ENCODE assay signal across 8 cellular contexts in genomic region chr14:61470261-61470953, GRCh38.
A peak's percentile ranks its signal among the peaks of the same experiment; 100 is the strongest.
DNase-seq lines count a peak whose midpoint lies in the region; ATAC-seq and TF ChIP-seq lines count a peak whose summit lies in the region.

No MANE protein-coding gene starts in this region.

- H3K27ac ChIP-seq in H9 (ENCODE audit: insufficient read length, low read depth, low read length) = no peak overlapping the region
- peak overlapping the region; percentile 87 for H3K27ac ChIP-seq in SJSA1
- H3K27ac ChIP-seq in epithelial cell of prostate = peak overlapping the region; percentile 31
- peak overlapping the region; percentile 94 for H3K27ac ChIP-seq in osteoblast (ENCODE audit: low read depth, low read length)

- no peak overlapping the region for H2BK20ac ChIP-seq in H9 (ENCODE audit: low read depth, low read length, poor library complexity, severe bottlenecking)

- TF ChIP-seq CTCF in H9 (conservative IDR thresholded peaks at IDR 0.05) (peak; percentile 35; the same call in 1 of the 3 replicates), osteoblast (IDR thresholded peaks at IDR 0.05; ENCODE audit: extremely low read depth, low read depth, low read length) (peak; percentile 51), progenitor cell of endocrine pancreas (IDR thresholded peaks at IDR 0.05; ENCODE audit: unreplicated experiment) (no peak)

- H4K20me1 ChIP-seq in H9 (ENCODE audit: control insufficient read depth, insufficient read depth, insufficient read length) (no peaks in the 10 kb centered on the region), osteoblast (ENCODE audit: insufficient read depth, low read length) (no peaks in the 10 kb centered on the region)

- no peak overlapping the region for H3K4ac ChIP-seq in H9 (ENCODE audit: low read depth, low read length)

- H2AFZ ChIP-seq in H9 (ENCODE audit: low read length) (no peak overlapping the region), osteoblast (ENCODE audit: low read length) (peak overlapping the region; percentile 49)

- no peak overlapping the region for H2BK5ac ChIP-seq in H9 (ENCODE audit: insufficient read length, low read length)

- H3K9ac ChIP-seq in H9 (ENCODE audit: extremely low read depth, insufficient read length, low read length) = no peak overlapping the region

- no peaks in the 10 kb centered on the region for H3K79me1 ChIP-seq in H9 (ENCODE audit: insufficient read depth, low read depth, low read length, poor library complexity, severe bottlenecking)

- H3K23ac ChIP-seq in H9 (ENCODE audit: insufficient read length, low read depth, low read length) = no peak overlapping the region

- no peak overlapping the region for H3K4me3 ChIP-seq in SJSA1
- H3K4me3 ChIP-seq in osteoblast (ENCODE audit: insufficient read depth, low read length) = peak overlapping the region; percentile 52

- WGBS in H9 (ENCODE audit: extremely low coverage, insufficient read length, low lambda C conversion rate) = no CpG with 5 or more reads among the region's 13 CpGs

- H2BK120ac ChIP-seq in H9 (ENCODE audit: low read depth, low read length, poor library complexity, severe bottlenecking) = no peak overlapping the region

- H3K27me3 Mint-ChIP-seq in H9 (ENCODE audit: low read depth) = no peaks in the 10 kb centered on the region; the same call in 1 of the 2 replicates
- H3K27me3 Mint-ChIP-seq in progenitor cell of endocrine pancreas = peaks cover 20% of the 10 kb centered on the region

- H3K4me1 ChIP-seq in H9 (ENCODE audit: insufficient read depth, low read length) (peaks cover 10% of the 10 kb centered on the region; the same call in 1 of the 2 replicates), SJSA1 (replicated peaks) (peaks cover 53% of the 10 kb centered on the region), osteoblast (ENCODE audit: insufficient read depth, low read length) (peaks cover 54% of the 10 kb centered on the region)

- no peak overlapping the region for H4K91ac ChIP-seq in H9 (ENCODE audit: insufficient read length, low read depth, low read length)

- no peak overlapping the region for H3T11ph ChIP-seq in H9 (ENCODE audit: low read length)

- H3K14ac ChIP-seq in H9 (ENCODE audit: insufficient read depth, low read length) = no peak overlapping the region

- in situ Hi-C loops in ACHN (cut with HindIII; ENCODE audit: low pct_ligation_motif_present, low pct_unique_long_range_greater_than_20kb, low sequenced_read_pairs) = loop anchor here (25.0 kb wide), 1 partner anchor 267 kb away; no protein-coding TSS in a partner anchor

- peaks cover 0 to under 1% (median 0%) of the 10 kb centered on the region in 3 experiments; a peak in 2 of 7 replicates for H3K36me3 Mint-ChIP-seq in H9 (ENCODE audit: insufficient read depth in 1 of 3, low read depth in 3 of 3)
- no peaks in the 10 kb centered on the region for H3K36me3 Mint-ChIP-seq in progenitor cell of endocrine pancreas (ENCODE audit: insufficient read depth)

- no peak overlapping the region for H4K8ac ChIP-seq in H9 (replicated peaks; ENCODE audit: insufficient read length, low read depth, low read length)

- peaks cover 58 to 59% of the 10 kb centered on the region in 2 experiments for H3K4me1 Mint-ChIP-seq in H9
- H3K4me1 Mint-ChIP-seq in progenitor cell of endocrine pancreas (ENCODE audit: low read depth) = peaks cover 2% of the 10 kb centered on the region

- H3K27ac Mint-ChIP-seq in H9 = peak overlapping the region; percentile 34 to 95 (median 35); a peak in 5 of 7 replicates
- no peak overlapping the region for H3K27ac Mint-ChIP-seq in progenitor cell of endocrine pancreas

- H2AK5ac ChIP-seq in H9 (ENCODE audit: insufficient read length, low read length) = no peak overlapping the region

- peak; percentile 82 for DNase-seq in ACHN
- DNase-seq in H9 = peak; percentile 63
- DNase-seq in SJSA1 (ENCODE audit: low read depth in 1 of 2, low spot score in 2 of 2) = peak; percentile 89 to 97
- DNase-seq in epithelial cell of prostate (ENCODE audit: low read depth, low spot score) = peak; percentile 60
- peak; percentile 81 for DNase-seq in osteoblast (ENCODE audit: insufficient read length, low spot score, missing footprints)
- no peak for DNase-seq in progenitor cell of endocrine pancreas (ENCODE audit: low spot score, unreplicated experiment)
- no peak for DNase-seq in medulla oblongata (ENCODE audit: extremely low spot score)

- TF ChIP-seq POLR2A in GM18505 (IDR thresholded peaks at IDR 0.05; ENCODE audit: borderline replicate concordance, extremely low read depth, insufficient read depth, insufficient read length) = no peak

- no peak overlapping the region for H3K56ac ChIP-seq in H9 (ENCODE audit: insufficient read length, low read depth, low read length)

- H4K5ac ChIP-seq in H9 (ENCODE audit: insufficient read length, low read depth, low read length) = no peak overlapping the region

- no peak overlapping the region for H2BK15ac ChIP-seq in H9 (ENCODE audit: low read depth, low read length)

- no peaks in the 10 kb centered on the region; a peak in 1 of 5 replicates for H3K9me3 Mint-ChIP-seq in H9
- H3K9me3 Mint-ChIP-seq in progenitor cell of endocrine pancreas (ENCODE audit: low read depth) = no peaks in the 10 kb centered on the region

- H3K27me3 ChIP-seq in H9 (ENCODE audit: insufficient read depth, low read length) = no peaks in the 10 kb centered on the region
- no peaks in the 10 kb centered on the region for H3K27me3 ChIP-seq in SJSA1 (replicated peaks)
- no peaks in the 10 kb centered on the region for H3K27me3 ChIP-seq in osteoblast (ENCODE audit: insufficient read depth, low read length)

- no peak for ATAC-seq in GM18505 (IDR thresholded peaks at IDR 0.05; ENCODE audit: unreplicated experiment)

- no peaks in the 10 kb centered on the region for H3K79me2 ChIP-seq in H9 (ENCODE audit: insufficient read depth, low read length)
- peaks cover 30% of the 10 kb centered on the region for H3K79me2 ChIP-seq in osteoblast (ENCODE audit: insufficient read depth, low read length)

- peak overlapping the region; percentile 4 to 68; a peak in 4 of 5 replicates for H3K4me3 Mint-ChIP-seq in H9
- H3K4me3 Mint-ChIP-seq in progenitor cell of endocrine pancreas (ENCODE audit: low read depth) = no peak overlapping the region

- H3K18ac ChIP-seq in H9 (ENCODE audit: insufficient read length, low read depth, low read length) = no peak overlapping the region

- peaks cover 2% of the 10 kb centered on the region for H3K23me2 ChIP-seq in H9 (ENCODE audit: insufficient read length, low read depth, low read length, poor library complexity, severe bottlenecking)

- H3K9me3 ChIP-seq in H9 (ENCODE audit: control insufficient read depth, low read depth, low read length) (no peaks in the 10 kb centered on the region), SJSA1 (replicated peaks) (no peaks in the 10 kb centered on the region), osteoblast (ENCODE audit: low read depth, low read length) (no peaks in the 10 kb centered on the region)

- H3K4me2 ChIP-seq in H9 (ENCODE audit: insufficient read depth, insufficient read length, low read length) (peak overlapping the region; percentile 54), osteoblast (ENCODE audit: insufficient read depth, low read length) (peak overlapping the region; percentile 90)

- H3K36me3 ChIP-seq in SJSA1 = no peaks in the 10 kb centered on the region
- H3K36me3 ChIP-seq in osteoblast (ENCODE audit: insufficient read depth, low read length) = no peaks in the 10 kb centered on the region

- H2BK12ac ChIP-seq in H9 (ENCODE audit: insufficient read length, low read depth, low read length) = no peak overlapping the region

Comparison
In these comparisons a context has a peak if more than half of its experiments do, and no peak if none do; other contexts are left out.
1. DNase-seq: peak in ACHN (single experiment), H9 (single experiment), SJSA1 (2 of 2), epithelial cell of prostate (single experiment) and osteoblast (single experiment); none in progenitor cell of endocrine pancreas (single experiment) and medulla oblongata (single experiment).